ENCODE assay signal across 17 cellular contexts in genomic region chr14:104550849-104551728, GRCh38. TPM values are rescaled to one million over a fixed set of nuclear protein-coding genes. Genes with fewer than 3 reads are reported as not detected.
DNase-seq lines count a peak whose midpoint lies in the region; ATAC-seq and TF ChIP-seq lines count a peak whose summit lies in the region.
"Had no signal": no experiment of that assay in that cellular context is flagged by ENCODE, and none has a peak within 500 bp of the region (broad histone marks: within the 10 kb centered on the region; RNA-seq: fewer than 3 reads in every experiment).

No MANE protein-coding gene starts in this region.

- H3K4me3 ChIP-seq in SK-N-SH (ENCODE audit: low read depth in 2 of 2, low read length in 1 of 2) = no peak overlapping the region
- H3K4me3 ChIP-seq in H7 (ENCODE audit: insufficient read depth, low read depth, low read length) = no peak overlapping the region
- H3K4me3 ChIP-seq in neural progenitor cell = no peak overlapping the region
- H3K4me3 ChIP-seq in spleen = no peak overlapping the region
- H3K4me3 ChIP-seq: adrenal gland, tibial nerve had no signal

- H3F3A ChIP-seq in SK-N-SH (replicated peaks; ENCODE audit: insufficient read depth) (no peaks in the 10 kb centered on the region), neural progenitor cell (ENCODE audit: low read depth) (no peaks in the 10 kb centered on the region)

- no peak overlapping the region for H3K23ac ChIP-seq in H9 (ENCODE audit: insufficient read length, low read depth, low read length)

- H3K36me3 ChIP-seq in SK-N-SH (replicated peaks in 1 of 2; ENCODE audit: control insufficient read depth in 1 of 2, insufficient read depth in 2 of 2, low read length in 1 of 2) (no peaks in the 10 kb centered on the region), H7 (replicated peaks; ENCODE audit: control insufficient read depth, insufficient read depth, low read length) (no peaks in the 10 kb centered on the region), neural progenitor cell (no peaks in the 10 kb centered on the region), spleen (no peaks in the 10 kb centered on the region)
- H3K36me3 ChIP-seq: adrenal gland, tibial nerve had no signal

- no peak overlapping the region for H3K14ac ChIP-seq in H9 (ENCODE audit: insufficient read depth, low read length)

- peaks cover 3% of the 10 kb centered on the region for H3K27me3 Mint-ChIP-seq in brain
- H3K27me3 Mint-ChIP-seq in neural progenitor cell (ENCODE audit: insufficient read depth, low read depth) = peaks cover 5% of the 10 kb centered on the region
- H3K27me3 Mint-ChIP-seq in H9 (ENCODE audit: low read depth) = peaks cover 3% of the 10 kb centered on the region

- no peak overlapping the region for H4K8ac ChIP-seq in H9 (replicated peaks; ENCODE audit: insufficient read length, low read depth, low read length)

- H3K4me2 ChIP-seq in SK-N-SH (no peak overlapping the region), neural progenitor cell (no peak overlapping the region), H9 (ENCODE audit: insufficient read depth, insufficient read length, low read length) (no peak overlapping the region)

- H3K9me3 Mint-ChIP-seq in brain = peaks cover 0 to 8% (median 0%) of the 10 kb centered on the region in 5 experiments
- H3K9me3 Mint-ChIP-seq in neural progenitor cell = no peaks in the 10 kb centered on the region
- peaks cover 0 to 6% of the 10 kb centered on the region in 2 experiments; a peak in 1 of 5 replicates for H3K9me3 Mint-ChIP-seq in H9
- H3K9me3 Mint-ChIP-seq: CD8-positive, alpha-beta memory T cell; T-helper 1 cell treated with Interleukin-12 subunit alpha and Interleukin-12 subunit beta and Interleukin-4 antibody, amounts not matched to agents 30 μg/mL and 1 μg/mL, for 36 hours had no signal

- H3K27ac Mint-ChIP-seq in brain (peak overlapping the region in 4 of 5 experiments; percentile 34 to 89 (median 74)), neural progenitor cell (peak overlapping the region; percentile 33), H9 (peak overlapping the region in 1 of 3 experiments; percentile 89; a peak in 1 of 7 replicates)
- H3K27ac Mint-ChIP-seq: CD8-positive, alpha-beta memory T cell; T-helper 1 cell treated with Interleukin-12 subunit alpha and Interleukin-12 subunit beta and Interleukin-4 antibody, amounts not matched to agents 30 μg/mL and 1 μg/mL, for 36 hours had no signal

- H4K20me1 ChIP-seq in SK-N-SH (ENCODE audit: insufficient read depth) = no peaks in the 10 kb centered on the region
- H4K20me1 ChIP-seq in neural progenitor cell (ENCODE audit: low read depth) = no peaks in the 10 kb centered on the region
- H4K20me1 ChIP-seq in H9 (ENCODE audit: control insufficient read depth, insufficient read depth, insufficient read length) = no peaks in the 10 kb centered on the region

- no peak overlapping the region for H3T11ph ChIP-seq in H9 (ENCODE audit: low read length)

- no peaks in the 10 kb centered on the region for H3K9me2 ChIP-seq in SK-N-SH

- no peak overlapping the region for H4K5ac ChIP-seq in H9 (ENCODE audit: insufficient read length, low read depth, low read length)

- no peak overlapping the region for H2BK20ac ChIP-seq in H9 (ENCODE audit: low read depth, low read length, poor library complexity, severe bottlenecking)

- H3K9ac ChIP-seq in SK-N-SH = no peak overlapping the region
- H3K9ac ChIP-seq in neural progenitor cell = no peak overlapping the region
- no peak overlapping the region for H3K9ac ChIP-seq in H9 (ENCODE audit: extremely low read depth, insufficient read length, low read length)

- H3K79me2 ChIP-seq in SK-N-SH (ENCODE audit: insufficient read depth) (no peaks in the 10 kb centered on the region), neural progenitor cell (ENCODE audit: low read depth) (no peaks in the 10 kb centered on the region), H9 (ENCODE audit: insufficient read depth, low read length) (no peaks in the 10 kb centered on the region)

- no peak overlapping the region for H3K4ac ChIP-seq in H9 (ENCODE audit: low read depth, low read length)

- H2BK5ac ChIP-seq in H9 (ENCODE audit: insufficient read length, low read length) = no peak overlapping the region

- no peaks in the 10 kb centered on the region for H3K27me3 ChIP-seq in SK-N-SH (ENCODE audit: insufficient read depth)
- H3K27me3 ChIP-seq in H7 (ENCODE audit: control insufficient read depth, insufficient read depth, low read length) = no peaks in the 10 kb centered on the region
- H3K27me3 ChIP-seq in neural progenitor cell = no peaks in the 10 kb centered on the region
- no peaks in the 10 kb centered on the region for H3K27me3 ChIP-seq in H9 (ENCODE audit: insufficient read depth, low read length)
- peaks cover 0 to 61% (median 0%) of the 10 kb centered on the region in 7 donors for H3K27me3 ChIP-seq in spleen (replicated peaks in 1 of 7)

- H3K23me2 ChIP-seq in H9 (ENCODE audit: insufficient read length, low read depth, low read length, poor library complexity, severe bottlenecking) = no peaks in the 10 kb centered on the region

- H3K18ac ChIP-seq in H9 (ENCODE audit: insufficient read length, low read depth, low read length) = no peak overlapping the region

- CTCF ChIA-PET in SK-N-SH (lab: Yijun Ruan, JAX) = interaction anchor here (0.9 to 6.7 kb wide), 8 partner anchors 10 to 473 kb away, joined by 3 to 67 read pairs (median 3); no protein-coding TSS in a partner anchor

- TF ChIP-seq CTCF in SK-N-SH (IDR thresholded peaks at IDR 0.05) = no peak; the same call in 1 of the 2 replicates
- TF ChIP-seq CTCF in brain (conservative IDR thresholded peaks at IDR 0.05) = no peak
- TF ChIP-seq CTCF in neural progenitor cell (IDR thresholded peaks at IDR 0.05) = no peak
- TF ChIP-seq CTCF in H9 (conservative IDR thresholded peaks at IDR 0.05) = no peak
- TF ChIP-seq CTCF in spleen (IDR thresholded peaks at IDR 0.05 in 8 of 11, conservative IDR thresholded peaks at IDR 0.05 in 3 of 11) = no peak

- peak; percentile 27 for DNase-seq in SK-N-SH
- peak; percentile 50 for DNase-seq in H7
- no peak for DNase-seq in neural progenitor cell (ENCODE audit: low spot score)
- DNase-seq in H9 = no peak
- no peak for DNase-seq in spleen
- DNase-seq: mammary epithelial cell, NCI-H2029, NCI-H69 had no signal

- H3K56ac ChIP-seq in H9 (ENCODE audit: insufficient read length, low read depth, low read length) = no peak overlapping the region

- H3K4me1 Mint-ChIP-seq in brain (peaks cover 80% of the 10 kb centered on the region), neural progenitor cell (peaks cover 8% of the 10 kb centered on the region), H9 (peaks cover 10% of the 10 kb centered on the region in 2 experiments; a peak in 3 of 4 replicates)
- H3K4me1 Mint-ChIP-seq: CD8-positive, alpha-beta memory T cell had no signal

- H3K27ac ChIP-seq in SK-N-SH (ENCODE audit: low read depth in 2 of 2, low read length in 1 of 2) = peak overlapping the region in 1 of 2 experiments; percentile 5; a peak in 1 of 4 replicates
- no peak overlapping the region for H3K27ac ChIP-seq in neural progenitor cell
- no peak overlapping the region for H3K27ac ChIP-seq in H9 (ENCODE audit: insufficient read length, low read depth, low read length)
- H3K27ac ChIP-seq in spleen = no peak overlapping the region
- H3K27ac ChIP-seq: adrenal gland, tibial nerve had no signal

- TF ChIP-seq POLR2A in spleen (IDR thresholded peaks at IDR 0.05) = no peak

- H3K36me3 Mint-ChIP-seq in brain = no peaks in the 10 kb centered on the region
- H3K36me3 Mint-ChIP-seq in neural progenitor cell = no peaks in the 10 kb centered on the region
- peaks cover 0 to 4% (median 0%) of the 10 kb centered on the region in 3 experiments; a peak in 1 of 7 replicates for H3K36me3 Mint-ChIP-seq in H9 (ENCODE audit: insufficient read depth in 1 of 3, low read depth in 3 of 3)
- H3K36me3 Mint-ChIP-seq: CD8-positive, alpha-beta memory T cell had no signal

- no peak overlapping the region for H2BK12ac ChIP-seq in H9 (ENCODE audit: insufficient read length, low read depth, low read length)

- no peak overlapping the region for H2BK15ac ChIP-seq in H9 (ENCODE audit: low read depth, low read length)

- no peaks in the 10 kb centered on the region for H3K9me3 ChIP-seq in SK-N-SH
- H3K9me3 ChIP-seq in neural progenitor cell (ENCODE audit: low read depth) = no peaks in the 10 kb centered on the region
- no peaks in the 10 kb centered on the region for H3K9me3 ChIP-seq in H9 (ENCODE audit: control insufficient read depth, low read depth, low read length)
- no peaks in the 10 kb centered on the region for H3K9me3 ChIP-seq in spleen
- H3K9me3 ChIP-seq: adrenal gland, tibial nerve had no signal

- POLR2A ChIA-PET in SK-N-SH (lab: Yijun Ruan, JAX) = no interaction called here

- no peak overlapping the region for H2AK5ac ChIP-seq in H9 (ENCODE audit: insufficient read length, low read length)

- intact Hi-C loops in spleen (cut with DNase I; ENCODE audit: low total_unique reads) = no loop called here

- TF ChIP-seq RAD21 in SK-N-SH (IDR thresholded peaks at IDR 0.05; ENCODE audit: low read length) = no peak

- WGBS in SK-N-SH (ENCODE audit: low lambda C conversion rate) = 56% methylated on average over 19 of the region's 24 CpGs
- no CpG with 5 or more reads among the region's 24 CpGs for whole genome bisulfite sequencing in H9 (ENCODE audit: extremely low coverage, insufficient read length, low lambda C conversion rate)
- WGBS in spleen, 5 donors = 81 to 86% (median 83%) methylated on average over 18 to 24 of the region's 24 CpGs

- no peak overlapping the region for H4K91ac ChIP-seq in H9 (ENCODE audit: insufficient read length, low read depth, low read length)

- H3K4me3 Mint-ChIP-seq in brain (no peak overlapping the region), neural progenitor cell (no peak overlapping the region), H9 (no peak overlapping the region)
- H3K4me3 Mint-ChIP-seq: CD8-positive, alpha-beta memory T cell; T-helper 1 cell treated with Interleukin-12 subunit alpha and Interleukin-12 subunit beta and Interleukin-4 antibody, amounts not matched to agents 30 μg/mL and 1 μg/mL, for 36 hours had no signal

- no peak overlapping the region for H2AFZ ChIP-seq in SK-N-SH (ENCODE audit: low read depth)
- no peak overlapping the region for H2AFZ ChIP-seq in neural progenitor cell (replicated peaks)
- no peak overlapping the region for H2AFZ ChIP-seq in H9 (ENCODE audit: low read length)

- TF ChIP-seq EP300 in SK-N-SH (IDR thresholded peaks at IDR 0.05; ENCODE audit: borderline replicate concordance in 1 of 2, low read depth in 1 of 2, low read length in 1 of 2) = no peak

- no peaks in the 10 kb centered on the region for H3K79me1 ChIP-seq in H9 (ENCODE audit: insufficient read depth, low read depth, low read length, poor library complexity, severe bottlenecking)

- H2BK120ac ChIP-seq in H9 (ENCODE audit: low read depth, low read length, poor library complexity, severe bottlenecking) = no peak overlapping the region

- no peak for ATAC-seq in SK-N-SH treated with all-trans-retinoic acid at 6 μM for 48 hours
- ATAC-seq in GM18909 (IDR thresholded peaks at IDR 0.05; ENCODE audit: poor library complexity, unreplicated experiment) = no peak

- peaks cover 0 to 33% of the 10 kb centered on the region in 2 experiments; a peak in 1 of 4 replicates for H3K4me1 ChIP-seq in SK-N-SH (ENCODE audit: control insufficient read depth in 1 of 2, insufficient read depth in 2 of 2, low read depth in 1 of 2, low read length in 1 of 2)
- no peaks in the 10 kb centered on the region for H3K4me1 ChIP-seq in neural progenitor cell
- H3K4me1 ChIP-seq in H9 (ENCODE audit: insufficient read depth, low read length) = no peaks in the 10 kb centered on the region
- peaks cover 0 to 4% (median 0%) of the 10 kb centered on the region in 6 donors for H3K4me1 ChIP-seq in spleen
- H3K4me1 ChIP-seq: adrenal gland, tibial nerve had no signal

RNA-seq across cellular contexts. Expression of gene C14orf180, which starts 28.5 kb away (rescaled TPM):
- polyA plus RNA-seq in SK-N-SH (2012; rRNA removed) = 0.05 TPM in 1 of 2 replicates, not detected in the other
- 0.01 TPM in 1 of 2 replicates, not detected in the other for polyA plus RNA-seq in SK-N-SH (2012; cell fraction: cytosol; rRNA removed)
- 0.04 and 0.06 TPM in 2 replicates for polyA plus RNA-seq in SK-N-SH (2012; cell fraction: nucleus; rRNA removed)
- total RNA-seq in H7 (2014; rRNA removed; shearing (Covaris generic)) = not detected in 2 replicates
- not detected for polyA plus RNA-seq in brain (ENCODE audit: insufficient read depth, low read depth, low replicate concordance)
- total RNA-seq in neural progenitor cell (ENCODE audit: low replicate concordance) = not detected in 2 replicates
- not detected in 2 replicates for total RNA-seq in H9 (2021)
- total RNA-seq in spleen = under 1 TPM in 2 of 7 donors, not detected in 5; 0.17 to 0.28 TPM
- polyA plus RNA-seq in spleen = under 1 TPM; 0.20 to 0.70 (median 0.28) TPM
- total RNA-seq: CD8-positive, alpha-beta memory T cell; Daoy; mammary epithelial cell; MCF 10A had no signal
- polyA plus RNA-seq: CD8-positive, alpha-beta memory T cell; mammary epithelial cell had no signal

RNA-seq across cellular contexts. Expression of gene TMEM179, which starts 53.5 kb away (rescaled TPM):
- polyA plus RNA-seq in SK-N-SH (2012; rRNA removed) (1.1 and 1.7 TPM in 2 replicates), brain (ENCODE audit: insufficient read depth, low read depth, low replicate concordance) (69.2 TPM), spleen (under 1 TPM in 1 of 3 donors, not detected in 2; 0.08 TPM)
- polyA plus RNA-seq in SK-N-SH (2012; cell fraction: cytosol; rRNA removed) = 1.5 and 1.8 TPM in 2 replicates
- 1.7 and 2.9 TPM in 2 replicates for polyA plus RNA-seq in SK-N-SH (2012; cell fraction: nucleus; rRNA removed)
- total RNA-seq in H7 (2014; rRNA removed; shearing (Covaris generic)) = 1.9 and 3.2 TPM in 2 replicates
- total RNA-seq in neural progenitor cell (ENCODE audit: low replicate concordance) (0.77 and 12.1 TPM in 2 replicates), H9 (2021) (11.1 and 11.4 TPM in 2 replicates), spleen (not detected)
- total RNA-seq: MCF 10A had no signal
- polyA plus RNA-seq: CD8-positive, alpha-beta memory T cell; mammary epithelial cell had no signal

Comparison
In these comparisons a context has a peak if more than half of its experiments do, and no peak if none do; other contexts are left out.
1. DNase-seq: peak in SK-N-SH (single experiment) and H7 (single experiment); none in neural progenitor cell (single experiment), H9 (single experiment) and spleen (single experiment).